9 cellular contexts compared by ENCODE assay signal in the genomic region with DNA sequence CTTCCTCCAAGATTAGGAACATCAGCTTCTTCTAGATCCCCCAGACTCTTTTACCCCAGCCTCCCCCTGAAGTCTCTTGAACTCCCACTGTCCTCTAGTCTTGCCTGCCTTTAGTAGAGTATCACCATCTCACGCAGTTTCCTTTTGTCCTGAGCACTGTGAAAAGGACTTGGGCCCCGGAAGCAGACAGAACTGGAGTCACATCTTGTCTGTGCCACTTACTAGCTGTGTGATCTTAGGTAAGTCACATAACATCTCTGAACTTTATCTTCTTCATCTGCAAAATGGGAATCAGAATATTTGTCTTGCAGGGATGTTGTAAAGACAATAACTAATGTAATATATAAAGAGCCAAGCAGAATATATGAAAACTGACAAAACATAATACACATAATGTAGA. TPM values are rescaled to one million over a fixed set of nuclear protein-coding genes. Genes with fewer than 3 reads are reported as not detected.
DNase-seq lines count a peak whose midpoint lies in the region; ATAC-seq, FAIRE-seq and TF ChIP-seq lines count a peak whose summit lies in the region.
"Had no signal": no experiment of that assay in that cellular context is flagged by ENCODE, and none has a peak within 500 bp of the region (broad histone marks: within the 10 kb centered on the region; RNA-seq: fewer than 3 reads in every experiment).

No MANE protein-coding gene starts in this region.

- H3K36me3 ChIP-seq in K562 (ENCODE audit: control insufficient read depth, insufficient read depth, low read length): no peaks in the 10 kb centered on the region
- no peaks in the 10 kb centered on the region for H3K36me3 ChIP-seq in rectal smooth muscle tissue (ENCODE audit: control insufficient read depth, insufficient read depth, low read length)

- TF ChIP-seq EP300 in K562 (IDR thresholded peaks at IDR 0.05; ENCODE audit: low read length): no peak

- DNase-seq in K562 (ENCODE audit: extremely low read depth in 1 of 4, low spot score in 3 of 4) (no peak), CD1c-positive myeloid dendritic cell (ENCODE audit: extremely low spot score) (no peak), RPMI8226 (no peak), HCEC 1CT (no peak)
- DNase-seq in NK-92 treated with Interleukin-12 subunit alpha and Interleukin-12 subunit beta, amount 100 ng/mL, for 24 hours (lab: John Stamatoyannopoulos, UW): no peak
- DNase-seq: NCI-H146 had no signal

- H4K20me1 ChIP-seq in K562 (replicated peaks; ENCODE audit: control insufficient read depth, insufficient read depth, low read length): no peaks in the 10 kb centered on the region

- no peak for TF ChIP-seq CTCF in K562 (IDR thresholded peaks at IDR 0.05 in 2 of 3, conservative IDR thresholded peaks at IDR 0.05 in 1 of 3; ENCODE audit: insufficient read depth in 2 of 3, low read depth in 1 of 3, low read length in 3 of 3)

- H3K79me2 ChIP-seq in K562 (ENCODE audit: control insufficient read depth, insufficient read depth, low read length): no peaks in the 10 kb centered on the region

- TF ChIP-seq RAD21 in K562 (CRISPR knock-in tag; conservative IDR thresholded peaks at IDR 0.05 in 1 of 2, IDR thresholded peaks at IDR 0.05 in 1 of 2): no peak

- H3K4me2 ChIP-seq in K562 (ENCODE audit: insufficient read depth, low read length): peak overlapping the region; percentile 54

- peaks cover 0 to 6% of the 10 kb centered on the region in 2 experiments; a peak in 2 of 5 replicates for H3K27me3 ChIP-seq in K562 (ENCODE audit: control insufficient read depth in 2 of 2, insufficient read depth in 2 of 2, low read length in 2 of 2)
- no peaks in the 10 kb centered on the region for H3K27me3 ChIP-seq in rectal smooth muscle tissue (ENCODE audit: control insufficient read depth, insufficient read depth, low read length)

- no peaks in the 10 kb centered on the region for H3K9me3 ChIP-seq in K562 (replicated peaks; ENCODE audit: control insufficient read depth, insufficient read depth, low read depth, low read length)

- in situ Hi-C loops in K562 (cut with MboI): no loop called here

- H3K9ac ChIP-seq in K562 (ENCODE audit: insufficient read depth in 1 of 2, low read depth in 2 of 2, low read length in 2 of 2) (peak overlapping the region in 1 of 2 experiments; percentile 68; a peak in 1 of 4 replicates), rectal smooth muscle tissue (ENCODE audit: low read length) (no peak overlapping the region)

- ATAC-seq in GM18867 (IDR thresholded peaks at IDR 0.05; ENCODE audit: unreplicated experiment) (peak; percentile 12), HG03342 (IDR thresholded peaks at IDR 0.05; ENCODE audit: unreplicated experiment) (peak; percentile 3), K562 (peak; percentile 12; the same call in 2 of the 3 replicates)

- FAIRE-seq in K562 (lab: Jason Lieb, UNC): no peak

- H3K27ac ChIP-seq in K562 (ENCODE audit: extremely low read depth, low read depth, low read length) (no peak overlapping the region), rectal smooth muscle tissue (ENCODE audit: low read depth, low read length) (no peak overlapping the region)

- no peak for TF ChIP-seq POLR2A in K562 (conservative IDR thresholded peaks at IDR 0.05)

- H3K4me3 ChIP-seq in K562 (no peak overlapping the region), rectal smooth muscle tissue (ENCODE audit: low read length) (peak overlapping the region; percentile 35)

- peak overlapping the region; percentile 73 for H2AFZ ChIP-seq in K562 (ENCODE audit: low read depth, low read length)

- CTCF ChIA-PET in K562 (lab: Yijun Ruan, JAX; ENCODE audit: low intra/inter-chr PET ratio): no interaction called here

- POLR2A ChIA-PET in K562 (lab: Yijun Ruan, JAX): interaction anchor here (0.6 to 2.5 kb wide), 4 partner anchors 12 to 82 kb away, joined by 3 to 10 read pairs (median 6); a partner anchor contains a TSS

- BruUV-seq in K562 (replicated peaks; lab: Mats Ljungman, UMichigan): no TSS peak

- H3K4me1 ChIP-seq in K562 (replicated peaks in 1 of 2; ENCODE audit: control insufficient read depth in 2 of 2, insufficient read depth in 2 of 2, low read length in 2 of 2): peaks cover 6 to 18% of the 10 kb centered on the region in 2 experiments; a peak in 3 of 5 replicates
- H3K4me1 ChIP-seq in rectal smooth muscle tissue (ENCODE audit: control insufficient read depth, insufficient read depth, low read length): peaks cover 2% of the 10 kb centered on the region

- H3K9me1 ChIP-seq in K562 (ENCODE audit: control insufficient read depth, insufficient read depth, low read length): no peaks in the 10 kb centered on the region

- intact Hi-C loops in K562 (cut with micrococcal nuclease): no loop called here

- 14% methylated on average over 2 of the region's 2 CpGs for WGBS in K562 (ENCODE audit: insufficient coverage, low coverage, missing lambda C conversion rate)

TF ChIP-seq in K562, 482 proteins besides CTCF, POLR2A, EP300 and RAD21 (continues in another document):
- TF ChIP-seq ZNF695 (CRISPR knock-in tag; IDR thresholded peaks at IDR 0.05): no peak
- TF ChIP-seq RBM25 (IDR thresholded peaks at IDR 0.05; ENCODE audit: low read depth, low read length, severe bottlenecking): peak; percentile 79
- TF ChIP-seq CREBBP (IDR thresholded peaks at IDR 0.05; ENCODE audit: low read depth, low read length): no peak
- TF ChIP-seq ZNF778 (CRISPR knock-in tag; IDR thresholded peaks at IDR 0.05): no peak
- TF ChIP-seq MAZ (CRISPR knock-in tag; conservative IDR thresholded peaks at IDR 0.05 in 1 of 2, IDR thresholded peaks at IDR 0.05 in 1 of 2): no peak
- no peak for TF ChIP-seq ZNF121 (CRISPR knock-in tag; conservative IDR thresholded peaks at IDR 0.05)
- TF ChIP-seq ZNF507 (tag; conservative IDR thresholded peaks at IDR 0.05): no peak
- no peak for TF ChIP-seq ZNF184 (CRISPR knock-in tag; IDR thresholded peaks at IDR 0.05)
- no peak for TF ChIP-seq PML (IDR thresholded peaks at IDR 0.05; ENCODE audit: low read length)
- TF ChIP-seq NEUROD1 (IDR thresholded peaks at IDR 0.05; ENCODE audit: borderline replicate concordance, low read depth, low read length, partially characterized antibody): no peak
- TF ChIP-seq ZNF324 (CRISPR knock-in tag; IDR thresholded peaks at IDR 0.05): no peak
- peak; percentile 78 for TF ChIP-seq ZFP36 (IDR thresholded peaks at IDR 0.05; ENCODE audit: low read depth, low read length, partially characterized antibody)
- peak in 1 of 2 experiments; percentile 58; a peak in 2 of 4 replicates for TF ChIP-seq KDM1A (IDR thresholded peaks at IDR 0.05)
- TF ChIP-seq, protein P1, sequence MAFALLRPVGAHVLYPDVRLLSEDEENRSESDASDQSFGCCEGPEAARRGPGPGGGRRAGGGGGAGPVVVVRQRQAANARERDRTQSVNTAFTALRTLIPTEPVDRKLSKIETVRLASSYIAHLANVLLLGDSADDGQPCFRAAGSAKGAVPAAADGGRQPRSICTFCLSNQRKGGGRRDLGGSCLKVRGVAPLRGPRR (CRISPR knock-in tag; IDR thresholded peaks at IDR 0.05): no peak

RNA-seq across cellular contexts. Expression of a gene that starts 8.4 kb away (rescaled TPM):
- total RNA-seq in K562 (2011; cell fraction: chromatin; rRNA removed; ENCODE audit: low replicate concordance): 0.42 TPM in 1 of 2 replicates, not detected in the other
- total RNA-seq in K562 (2011; cell fraction: nucleolus; rRNA removed): 0.17 and 0.79 TPM in 2 replicates
- 0.44 and 0.53 TPM in 2 replicates for total RNA-seq in K562 (2011; cell fraction: nucleoplasm; rRNA removed)
- total RNA-seq in K562 (2014; rRNA removed): 0.12 and 0.18 TPM in 2 replicates
- 0.16 and 0.25 TPM in 2 replicates for total RNA-seq in K562 (2014; rRNA removed; fragmentation: Illumina TruSeq; extraction: Trizol)
- 0.36 TPM in 1 of 2 replicates, not detected in the other for total RNA-seq in K562 (2015; rRNA removed; fragmentation: Illumina TruSeq; extraction: Trizol)
- total RNA-seq in K562 (2021): 0.31 and 0.33 TPM in 2 replicates
- polyA plus RNA-seq in K562 (2011; rRNA removed): 0.14 and 0.45 TPM in 2 replicates
- polyA plus RNA-seq in K562 (2011; cell fraction: cytosol; rRNA removed): 0.41 and 0.49 TPM in 2 replicates
- polyA plus RNA-seq in K562 (2011; cell fraction: nucleus; rRNA removed): 0.36 TPM in 1 of 2 replicates, not detected in the other
- 0.25 and 0.47 TPM in 2 replicates for polyA plus RNA-seq in K562 (2012)
- polyA plus RNA-seq in K562 (2014; fragmentation: Illumina TruSeq; extraction: Trizol): 0.07 TPM in 1 of 2 replicates, not detected in the other
- under 1 TPM; 0.08 to 0.38 TPM for polyA plus RNA-seq in K562 (2014; fragmentation: Nextera tagmentation; extraction: Ambion mirVana)
- 0.09 TPM in 1 of 2 replicates, not detected in the other for polyA plus RNA-seq in K562 (2014; rRNA removed)
- polyA minus RNA-seq in K562 (2011; rRNA and poly(A)+ RNA removed): 0.42 and 0.95 TPM in 2 replicates
- polyA minus RNA-seq in K562 (2011; cell fraction: cytosol; rRNA and poly(A)+ RNA removed): 0.48 TPM in 1 of 2 replicates, not detected in the other
- polyA minus RNA-seq in K562 (2011; cell fraction: nucleus; rRNA and poly(A)+ RNA removed): 0.11 and 0.54 TPM in 2 replicates

RNA-seq across cellular contexts. Expression of a gene that starts 16.1 kb away (rescaled TPM):
- 30.5 and 48.2 TPM in 2 replicates for total RNA-seq in K562 (2011; cell fraction: chromatin; rRNA removed; ENCODE audit: low replicate concordance)
- 34.2 and 70.4 TPM in 2 replicates for total RNA-seq in K562 (2011; cell fraction: nucleolus; rRNA removed)
- total RNA-seq in K562 (2011; cell fraction: nucleoplasm; rRNA removed): 75.8 and 139 TPM in 2 replicates
- total RNA-seq in K562 (2014; rRNA removed) (1,173 and 2,226 TPM in 2 replicates), K562 (2014; rRNA removed; fragmentation: Illumina TruSeq; extraction: Trizol) (959 and 1,048 TPM in 2 replicates), K562 (2015; rRNA removed; fragmentation: Illumina TruSeq; extraction: Trizol) (1,394 and 1,397 TPM in 2 replicates), K562 (2021) (583 and 608 TPM in 2 replicates)
- polyA plus RNA-seq in K562 (2011; rRNA removed) (266 and 531 TPM in 2 replicates), K562 (2014; fragmentation: Illumina TruSeq; extraction: Trizol) (1,329 TPM in 2 replicates), K562 (2014; fragmentation: Nextera tagmentation; extraction: Ambion mirVana) (100 to 1,000 TPM; 382 to 669 TPM), K562 (2014; rRNA removed) (1,359 and 1,607 TPM in 2 replicates)
- polyA plus RNA-seq in K562 (2011; cell fraction: cytosol; rRNA removed): 433 and 683 TPM in 2 replicates
- polyA plus RNA-seq in K562 (2011; cell fraction: nucleus; rRNA removed): 284 and 308 TPM in 2 replicates
- polyA plus RNA-seq in K562 (2012): 1,629 and 1,914 TPM in 2 replicates
- polyA minus RNA-seq in K562 (2011; rRNA and poly(A)+ RNA removed): 163 and 256 TPM in 2 replicates
- 121 and 183 TPM in 2 replicates for polyA minus RNA-seq in K562 (2011; cell fraction: cytosol; rRNA and poly(A)+ RNA removed)
- 21.8 and 28.5 TPM in 2 replicates for polyA minus RNA-seq in K562 (2011; cell fraction: nucleus; rRNA and poly(A)+ RNA removed)
